ENCODE assay signal across 8 cellular contexts in the genomic region with DNA sequence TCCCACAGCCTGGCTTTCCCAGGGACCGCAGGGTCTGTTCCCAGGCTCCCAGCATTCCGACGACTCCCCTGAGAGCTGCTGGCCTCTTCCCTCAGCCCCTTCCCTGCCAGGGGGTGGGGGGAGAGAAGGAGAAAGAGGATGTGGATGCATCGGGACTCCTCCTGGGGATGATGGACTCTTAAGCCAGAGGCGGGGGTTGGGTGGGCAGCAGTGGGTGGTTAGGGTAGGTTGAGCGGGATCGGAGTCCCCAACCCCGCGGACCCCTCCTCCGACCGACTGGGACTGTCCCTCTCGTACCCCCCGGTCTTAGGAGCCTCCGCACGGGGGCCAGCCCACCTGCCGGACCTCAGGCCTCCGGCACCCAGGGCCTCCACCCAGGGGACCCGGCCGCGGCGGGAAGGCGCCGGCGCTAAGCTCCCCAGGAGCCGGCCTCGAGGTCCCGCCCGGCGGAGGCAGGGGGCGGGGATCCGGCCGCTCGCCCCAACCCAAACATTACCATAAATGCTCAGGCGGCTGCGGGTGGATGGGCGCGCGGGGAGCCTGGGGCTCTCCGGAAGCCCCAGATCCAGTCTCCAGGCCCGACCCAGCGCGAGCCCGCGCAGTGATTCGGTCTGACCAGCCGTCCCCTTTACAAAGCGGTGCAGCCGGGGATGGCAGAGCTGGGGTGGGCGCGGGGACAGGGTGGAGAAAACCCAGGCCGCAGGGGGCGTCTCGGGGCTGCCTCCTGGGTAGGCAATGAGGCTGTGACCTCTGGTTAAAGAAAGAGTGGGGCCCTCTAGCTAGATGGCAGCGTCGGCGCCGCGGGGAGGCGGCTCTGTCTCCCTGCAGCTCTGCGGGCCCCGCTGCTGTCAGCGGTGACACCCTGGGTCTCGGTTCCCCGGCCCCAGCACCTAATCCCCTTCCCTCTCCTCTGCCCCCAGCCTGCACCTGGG. TPM values are rescaled to one million over a fixed set of nuclear protein-coding genes. Genes with fewer than 3 reads are reported as not detected.
DNase-seq lines count a peak whose midpoint lies in the region; ATAC-seq and TF ChIP-seq lines count a peak whose summit lies in the region.

No MANE protein-coding gene starts in this region.

- peaks cover 21% of the 10 kb centered on the region for H3K4me1 ChIP-seq in endodermal cell (ENCODE audit: control insufficient read depth, insufficient read depth, low read length)
- peaks cover 32% of the 10 kb centered on the region for H3K4me1 ChIP-seq in mesendoderm (ENCODE audit: control insufficient read depth, low read depth, low read length)
- H3K4me1 ChIP-seq in suprapubic skin, result peaks cover 57% of the 10 kb centered on the region

- peak overlapping the region; percentile 24 for H3K23ac ChIP-seq in mesendoderm (ENCODE audit: low read length)

- H3K4me2 ChIP-seq in mesendoderm (ENCODE audit: low read length), result peak overlapping the region; percentile 63

- peak overlapping the region; percentile 92 for H3K27ac Mint-ChIP-seq in endodermal cell

- no peak overlapping the region for H4K5ac ChIP-seq in mesendoderm (ENCODE audit: low read length)

- no peaks in the 10 kb centered on the region for H3K36me3 Mint-ChIP-seq in endodermal cell (ENCODE audit: low read depth)

- H3K27me3 Mint-ChIP-seq in endodermal cell (ENCODE audit: insufficient read depth), result peaks cover 6% of the 10 kb centered on the region

- no peaks in the 10 kb centered on the region for H3K79me1 ChIP-seq in mesendoderm (ENCODE audit: low read length)

- ATAC-seq in GM19023 (IDR thresholded peaks at IDR 0.05; ENCODE audit: unreplicated experiment) (peak; percentile 42), HG03378 (IDR thresholded peaks at IDR 0.05; ENCODE audit: unreplicated experiment) (peak; percentile 43)

- H3K4ac ChIP-seq in mesendoderm (ENCODE audit: low read depth, low read length), result peak overlapping the region; percentile 82

- no peaks in the 10 kb centered on the region for H3K9me3 Mint-ChIP-seq in endodermal cell

- peak overlapping the region; percentile 50 for H2BK120ac ChIP-seq in mesendoderm (ENCODE audit: low read depth, low read length)

- H3K27ac ChIP-seq in endodermal cell (ENCODE audit: low read depth, low read length) (peak overlapping the region; percentile 85), mesendoderm (ENCODE audit: low read depth, low read length) (peak overlapping the region; percentile 95), suprapubic skin (peak overlapping the region; percentile 82)

- DNase-seq in AG08395 (ENCODE audit: low spot score), result peak; percentile 67
- DNase-seq in activated CD4-positive, CD25-positive, alpha-beta regulatory T cell treated with anti-CD3 and anti-CD28 coated beads, Interleukin-2, amount 50 U/mL, for 72 hours, result peak; percentile 67
- DNase-seq in endodermal cell, result peak; percentile 87
- DNase-seq in mesendoderm, result peak; percentile 86
- DNase-seq in suprapubic skin (ENCODE audit: low spot score in 2 of 2), result peak; percentile 75 to 81
- DNase-seq in effector CD4-positive, alpha-beta T cell, result no peak

- H3K18ac ChIP-seq in mesendoderm (ENCODE audit: low read length), result peak overlapping the region; percentile 89

- no peak for TF ChIP-seq EP300 in suprapubic skin (IDR thresholded peaks at IDR 0.05)

- H3K4me1 Mint-ChIP-seq in endodermal cell, result peaks cover 38% of the 10 kb centered on the region

- peak overlapping the region; percentile 92 for H3K56ac ChIP-seq in mesendoderm (ENCODE audit: low read length)

- peak overlapping the region; percentile 51 for H2BK5ac ChIP-seq in mesendoderm (ENCODE audit: low read length)

- H3K27me3 ChIP-seq in endodermal cell (ENCODE audit: control insufficient read depth, insufficient read depth, low read length, poor library complexity, severe bottlenecking) (peaks cover 9% of the 10 kb centered on the region), mesendoderm (ENCODE audit: insufficient read depth, low read length, poor library complexity) (no peaks in the 10 kb centered on the region), suprapubic skin (peaks cover 23% of the 10 kb centered on the region)

- 18 to 21% methylated on average over 16 to 64 of the region's 64 CpGs for WGBS in endodermal cell (ENCODE audit: insufficient coverage in 1 of 2, insufficient read length in 1 of 2), 2 experiments
- no CpG with 5 or more reads among the region's 64 CpGs for WGBS in mesendoderm (ENCODE audit: extremely low coverage, insufficient coverage, low lambda C conversion rate)
- WGBS in suprapubic skin, result 20% methylated on average over 8 of the region's 64 CpGs

- no peak overlapping the region for H2BK15ac ChIP-seq in mesendoderm (replicated peaks; ENCODE audit: low read depth)

- no peaks in the 10 kb centered on the region for H3K79me2 ChIP-seq in mesendoderm (ENCODE audit: control insufficient read depth, insufficient read depth, low read length)

- peak overlapping the region; percentile 58 for H4K8ac ChIP-seq in mesendoderm (ENCODE audit: low read depth, low read length)

- no peak overlapping the region for H3K9ac ChIP-seq in endodermal cell (ENCODE audit: extremely low read depth, low read length, poor library complexity, severe bottlenecking)
- H3K9ac ChIP-seq in mesendoderm (ENCODE audit: low read length), result peak overlapping the region; percentile 63

- TF ChIP-seq POLR2A in suprapubic skin (IDR thresholded peaks at IDR 0.05), result no peak

- H3K4me3 Mint-ChIP-seq in endodermal cell, result peak overlapping the region; percentile 56

- H3K9me3 ChIP-seq in endodermal cell (ENCODE audit: control insufficient read depth, low read length) (no peaks in the 10 kb centered on the region), suprapubic skin (no peaks in the 10 kb centered on the region)

- H2AK5ac ChIP-seq in mesendoderm (ENCODE audit: low read length), result no peak overlapping the region

- H3K36me3 ChIP-seq in endodermal cell (ENCODE audit: control insufficient read depth, insufficient read depth, low read length) (no peaks in the 10 kb centered on the region), mesendoderm (ENCODE audit: control insufficient read depth, insufficient read depth, low read length) (no peaks in the 10 kb centered on the region), suprapubic skin (no peaks in the 10 kb centered on the region)

- TF ChIP-seq CTCF in endodermal cell (conservative IDR thresholded peaks at IDR 0.05) (no peak), suprapubic skin (IDR thresholded peaks at IDR 0.05) (no peak)

- H3K4me3 ChIP-seq in endodermal cell (ENCODE audit: low read length) (no peak overlapping the region), mesendoderm (ENCODE audit: low read length) (peak overlapping the region; percentile 15), suprapubic skin (peak overlapping the region; percentile 58)

RNA-seq across cellular contexts. Expression of gene MCAM, which starts 3.9 kb away (rescaled TPM):
- total RNA-seq in endodermal cell (10 to 100 TPM; 21.9 to 28.3 TPM), suprapubic skin (100 to 1,000 TPM; 104 to 163 (median 124) TPM)
- polyA plus RNA-seq in endodermal cell (2013, experiment 1 of 2), result 18.9 TPM
- polyA plus RNA-seq in endodermal cell (2013, experiment 2 of 2), result 19.8 TPM
- polyA plus RNA-seq in mesendoderm (2013, experiment 1 of 2), result 35.7 TPM
- 36.5 TPM for polyA plus RNA-seq in mesendoderm (2013, experiment 2 of 2)

RNA-seq across cellular contexts. Expression of gene RNF26, which starts 13.5 kb away (rescaled TPM):
- 10 to 100 TPM; 51.8 to 76.3 TPM for total RNA-seq in endodermal cell
- polyA plus RNA-seq in endodermal cell (2013, experiment 1 of 2), result 65.6 TPM
- polyA plus RNA-seq in endodermal cell (2013, experiment 2 of 2), result 64.4 TPM
- polyA plus RNA-seq in mesendoderm (2013, experiment 1 of 2), result 59.6 TPM
- polyA plus RNA-seq in mesendoderm (2013, experiment 2 of 2), result 61.0 TPM
- total RNA-seq in suprapubic skin, result 10 to 100 TPM; 13.3 to 21.4 (median 15.4) TPM

RNA-seq across cellular contexts. Expression of gene C1QTNF5, which starts 19.8 kb away (rescaled TPM):
- total RNA-seq in endodermal cell, result under 1 TPM; 0.62 to 0.66 TPM
- 5.5 TPM for polyA plus RNA-seq in endodermal cell (2013, experiment 1 of 2)
- polyA plus RNA-seq in endodermal cell (2013, experiment 2 of 2), result 4.8 TPM
- polyA plus RNA-seq in mesendoderm (2013, experiment 1 of 2), result 0.35 TPM
- polyA plus RNA-seq in mesendoderm (2013, experiment 2 of 2), result 0.32 TPM
- total RNA-seq in suprapubic skin, result 1 to 10 TPM; 3.7 to 9.8 (median 4.9) TPM

RNA-seq across cellular contexts. Expression of gene MFRP, which starts 25.6 kb away (rescaled TPM):
- total RNA-seq in endodermal cell (not detected), suprapubic skin (under 1 TPM in 1 of 4 donors, not detected in 3; 0.11 TPM)
- polyA plus RNA-seq in endodermal cell (2013, experiment 1 of 2), result not detected
- polyA plus RNA-seq in endodermal cell (2013, experiment 2 of 2), result not detected
- polyA plus RNA-seq in mesendoderm (2013, experiment 1 of 2), result not detected
- not detected for polyA plus RNA-seq in mesendoderm (2013, experiment 2 of 2)
